ENCODE assay signal across 18 cellular contexts in the genomic region with DNA sequence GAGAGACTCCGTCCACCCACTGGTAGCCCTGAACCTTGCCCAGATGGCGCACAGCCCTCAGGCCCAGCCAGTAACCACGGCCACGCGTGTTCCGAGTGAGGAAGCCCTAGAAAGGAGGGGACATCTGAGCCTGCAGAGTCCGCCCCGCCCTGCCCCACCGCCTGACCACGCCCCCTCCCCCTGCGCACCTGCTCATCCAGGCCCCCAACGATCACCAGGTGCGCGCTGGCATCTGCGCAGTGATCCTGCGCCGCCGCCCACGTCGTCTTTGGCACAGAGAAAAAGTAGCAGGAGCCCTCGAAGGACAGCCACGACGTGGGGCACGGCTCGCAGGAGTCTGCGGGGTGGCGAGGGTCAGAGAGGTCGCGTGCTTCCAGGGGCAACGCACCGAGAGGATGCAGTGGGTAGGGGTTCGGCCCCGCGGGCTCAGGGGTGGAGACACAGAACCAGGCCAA. TPM values are rescaled to one million over a fixed set of nuclear protein-coding genes. Genes with fewer than 3 reads are reported as not detected.
DNase-seq lines count a peak whose midpoint lies in the region; ATAC-seq, FAIRE-seq and TF ChIP-seq lines count a peak whose summit lies in the region.
"Had no signal": no experiment of that assay in that cellular context is flagged by ENCODE, and none has a peak within 500 bp of the region (broad histone marks: within the 10 kb centered on the region; RNA-seq: fewer than 3 reads in every experiment).

No MANE protein-coding gene starts in this region.

- H3K9me3 ChIP-seq in pancreas = no peaks in the 10 kb centered on the region
- no peaks in the 10 kb centered on the region for H3K9me3 ChIP-seq in sigmoid colon
- H3K9me3 ChIP-seq: adrenal gland, BE2C had no signal

- H3K36me3 Mint-ChIP-seq in CD14-positive monocyte = peaks cover 0 to 13% of the 10 kb centered on the region in 2 donors
- no peaks in the 10 kb centered on the region for H3K36me3 Mint-ChIP-seq in T-cell

- no peak for FAIRE-seq in pancreas (lab: Jason Lieb, UNC)

- DNase-seq in CD14-positive monocyte (ENCODE audit: low spot score) = no peak
- DNase-seq in COR-L47 (lab: John Stamatoyannopoulos, UW) = peak; percentile 13
- DNase-seq in T-cell = peak in 5 of 34 experiments; percentile 3 to 23 (median 14)
- peak; percentile 64 for DNase-seq in iPS-NIHi11 (ENCODE audit: low spot score)
- DNase-seq in pancreas = no peak
- no peak for DNase-seq in activated CD8-positive, alpha-beta memory T cell treated with anti-CD3 and anti-CD28 coated beads, Interleukin-2, amount 50 U/mL, for 4 hours
- DNase-seq in GM13976 (ENCODE audit: low spot score) = no peak
- DNase-seq in sigmoid colon = no peak
- DNase-seq: activated T-cell treated with anti-CD3 and anti-CD28 coated beads, Interleukin-2, amount 50 U/mL, for 1 hour; adrenal gland; BE2C; KG1; NCI-H1436; NCI-H524 treated with DMSO at 0.1 percent for 48 hours had no signal

- H3K4me1 Mint-ChIP-seq in CD14-positive monocyte = peaks cover 48% of the 10 kb centered on the region
- peaks cover 14 to 22% (median 20%) of the 10 kb centered on the region in 3 donors for H3K4me1 Mint-ChIP-seq in T-cell

- H3K27ac ChIP-seq in pancreas (no peak overlapping the region), sigmoid colon (no peak overlapping the region)
- H3K27ac ChIP-seq: adrenal gland had no signal

- TF ChIP-seq POLR2A in sigmoid colon (IDR thresholded peaks at IDR 0.05) = no peak

- H3K4me3 ChIP-seq in pancreas (no peak overlapping the region), sigmoid colon (no peak overlapping the region)
- H3K4me3 ChIP-seq: adrenal gland, smooth muscle cell had no signal

- H3K9me3 Mint-ChIP-seq in CD14-positive monocyte (peaks cover 0 to 9% (median 1%) of the 10 kb centered on the region in 7 donors), T-cell (no peaks in the 10 kb centered on the region)

- TF ChIP-seq CTCF in CD14-positive monocyte (IDR thresholded peaks at IDR 0.05) = no peak
- TF ChIP-seq CTCF in pancreas (IDR thresholded peaks at IDR 0.05) = no peak
- no peak for TF ChIP-seq CTCF in GM13976 (IDR thresholded peaks at IDR 0.05; ENCODE audit: borderline replicate concordance, control extremely low read depth, extremely low read depth, insufficient read depth, missing control alignments)
- TF ChIP-seq CTCF in sigmoid colon (IDR thresholded peaks at IDR 0.05) = no peak

- H3K4me3 Mint-ChIP-seq in CD14-positive monocyte (peak overlapping the region; percentile 77 to 91), T-cell (peak overlapping the region; percentile 9 to 74 (median 17))

- H3K4me1 ChIP-seq in pancreas (no peaks in the 10 kb centered on the region), sigmoid colon (peaks cover 0 to 5% (median 2%) of the 10 kb centered on the region in 4 donors)
- H3K4me1 ChIP-seq: BE2C had no signal

- peaks cover 2 to 22% (median 16%) of the 10 kb centered on the region in 3 donors for H3K27me3 Mint-ChIP-seq in CD14-positive monocyte (ENCODE audit: low read depth in 3 of 3)
- peaks cover 29 to 43% of the 10 kb centered on the region in 2 donors for H3K27me3 Mint-ChIP-seq in T-cell

- 3% methylated on average over 33 to 34 of the region's 34 CpGs for WGBS in pancreas, 2 donors
- whole genome bisulfite sequencing in sigmoid colon, 2 donors = 6 to 8% methylated on average over 34 of the region's 34 CpGs

- TF ChIP-seq EP300 in sigmoid colon (IDR thresholded peaks at IDR 0.05) = no peak

- H3K36me3 ChIP-seq in pancreas (no peaks in the 10 kb centered on the region), sigmoid colon (no peaks in the 10 kb centered on the region)
- H3K36me3 ChIP-seq: adrenal gland, BE2C had no signal

- in situ Hi-C loops in GM13976 (cut with MboI; ENCODE audit: low sequenced_read_pairs, unreplicated experiment) = no loop called here

- H3K27ac Mint-ChIP-seq in CD14-positive monocyte = peak overlapping the region in 6 of 7 donors; percentile 63 to 89 (median 77)
- H3K27ac Mint-ChIP-seq in T-cell = no peak overlapping the region

- intact Hi-C loops in CD14-positive monocyte (cut with micrococcal nuclease) (no loop called here), pancreas (cut with DNase I) (loop anchor here in 1 of 3 donors (5.0 kb wide), 1 partner anchor 202 kb away; no protein-coding TSS in a partner anchor), sigmoid colon (cut with DNase I) (no loop called here)

- CTCF ChIA-PET in T-cell (lab: Charles Lee) = no interaction called here

- POLR2A ChIA-PET in T-cell (lab: Charles Lee) = no interaction called here

- peaks cover 0 to 18% (median 2%) of the 10 kb centered on the region in 4 donors for H3K27me3 ChIP-seq in pancreas
- H3K27me3 ChIP-seq in sigmoid colon = peaks cover 11 to 56% (median 41%) of the 10 kb centered on the region in 3 donors

- ATAC-seq in T-cell (replicated peaks in 1 of 4) (peak; percentile 27 to 41 (median 36)), pancreas (no peak)
- ATAC-seq: HCT116 had no signal

RNA-seq across cellular contexts. Expression of a gene that starts 2.1 kb away (rescaled TPM):
- polyA plus RNA-seq in CD14-positive monocyte = 1 to 10 TPM; 7.1 to 7.9 TPM
- not detected for total RNA-seq in T-cell
- total RNA-seq in pancreas = 1 to 10 TPM in 1 of 6 donors, under 1 TPM in 2, not detected in 3; 0.16 to 1.1 (median 0.90) TPM
- polyA plus RNA-seq in pancreas = under 1 TPM; 0.09 to 0.68 TPM
- total RNA-seq in sigmoid colon = 1 to 10 TPM; 1.4 to 3.6 (median 3.1) TPM
- polyA plus RNA-seq in sigmoid colon = under 1 TPM in 2 of 3 donors, not detected in 1; 0.45 to 0.46 TPM
- total RNA-seq: RPMI7951, smooth muscle cell had no signal
- polyA plus RNA-seq: smooth muscle cell had no signal

RNA-seq across cellular contexts. Expression of a gene that starts 17.5 kb away (rescaled TPM):
- polyA plus RNA-seq in CD14-positive monocyte = 1 to 10 TPM; 1.8 to 2.1 TPM
- under 1 TPM in 1 of 5 donors, not detected in 4; 0.07 TPM for total RNA-seq in T-cell
- 1 to 10 TPM in 3 of 6 donors, under 1 TPM in 3; 0.23 to 7.0 (median 1.5) TPM for total RNA-seq in pancreas
- polyA plus RNA-seq in pancreas = under 1 TPM; 0.19 to 0.49 TPM
- total RNA-seq in sigmoid colon = 1 to 10 TPM; 1.4 to 6.4 (median 5.6) TPM
- 10 to 100 TPM in 1 of 3 donors, 1 to 10 TPM in 2; 2.9 to 12.3 (median 3.6) TPM for polyA plus RNA-seq in sigmoid colon
- total RNA-seq: RPMI7951, smooth muscle cell had no signal
- polyA plus RNA-seq: smooth muscle cell had no signal

RNA-seq across cellular contexts. Expression of a gene that starts 27.9 kb away (rescaled TPM):
- polyA plus RNA-seq in CD14-positive monocyte = 1 to 10 TPM; 1.1 to 2.1 TPM
- 1 to 10 TPM in 3 of 5 donors, under 1 TPM in 2; 0.90 to 2.5 (median 1.2) TPM for total RNA-seq in T-cell
- under 1 TPM in 2 of 6 donors, not detected in 4; 0.19 to 0.51 TPM for total RNA-seq in pancreas
- under 1 TPM in 1 of 2 donors, not detected in 1; 0.08 TPM for polyA plus RNA-seq in pancreas
- 1 to 10 TPM in 1 of 4 donors, under 1 TPM in 3; 0.27 to 2.5 (median 0.61) TPM for total RNA-seq in sigmoid colon
- 10 to 100 TPM in 1 of 3 donors, under 1 TPM in 1, not detected in 1; 0.46 to 14.7 TPM for polyA plus RNA-seq in sigmoid colon
- total RNA-seq: RPMI7951, smooth muscle cell had no signal
- polyA plus RNA-seq: smooth muscle cell had no signal

RNA-seq across cellular contexts. Expression of a gene that starts 33.2 kb away (rescaled TPM):
- not detected for polyA plus RNA-seq in CD14-positive monocyte
- total RNA-seq in T-cell = under 1 TPM in 2 of 5 donors, not detected in 3; 0.20 to 0.30 TPM
- total RNA-seq in pancreas = not detected
- not detected for polyA plus RNA-seq in pancreas
- 1 to 10 TPM in 1 of 4 donors, not detected in 3; 1.4 TPM for total RNA-seq in sigmoid colon
- polyA plus RNA-seq in sigmoid colon = under 1 TPM in 2 of 3 donors, not detected in 1; under 0.01 to 0.82 TPM
- total RNA-seq: mucosa of gallbladder, RPMI7951, smooth muscle cell had no signal
- polyA plus RNA-seq: smooth muscle cell had no signal

RNA-seq across cellular contexts. Expression of a gene that starts 49.2 kb away (rescaled TPM):
- polyA plus RNA-seq in CD14-positive monocyte = 100 to 1,000 TPM; 414 to 449 TPM
- 10 to 100 TPM; 39.2 to 75.3 (median 69.4) TPM for total RNA-seq in T-cell
- 10 to 100 TPM; 26.7 to 49.8 (median 38.3) TPM for total RNA-seq in pancreas
- 10 to 100 TPM; 53.0 to 89.9 TPM for polyA plus RNA-seq in pancreas
- 10 to 100 TPM; 32.8 to 89.6 (median 50.5) TPM for total RNA-seq in sigmoid colon
- 10 to 100 TPM; 55.3 to 75.5 (median 55.9) TPM for polyA plus RNA-seq in sigmoid colon

Comparison
In these comparisons a context has a peak if more than half of its experiments do, and no peak if none do; other contexts are left out.
1. DNase-seq: peak in COR-L47 (single experiment) and iPS-NIHi11 (single experiment); none in CD14-positive monocyte (single experiment), pancreas (0 of 6), activated CD8-positive, alpha-beta memory T cell treated with anti-CD3 and anti-CD28 coated beads, Interleukin-2, amount 50 U/mL, for 4 hours (single experiment), GM13976 (single experiment) and sigmoid colon (single experiment).
2. H3K27ac Mint-ChIP-seq: peak in CD14-positive monocyte (6 of 7); none in T-cell (0 of 2).
3. ATAC-seq: peak in T-cell (4 of 4); none in pancreas (0 of 4).